In genomic region chr18:79355433-79356335, GRCh38 we compare ENCODE assay signal across 15 cellular contexts. TPM values are rescaled to one million over a fixed set of nuclear protein-coding genes. Genes with fewer than 3 reads are reported as not detected.
DNase-seq lines count a peak whose midpoint lies in the region; ATAC-seq, FAIRE-seq and TF ChIP-seq lines count a peak whose summit lies in the region.
"Had no signal": no experiment of that assay in that cellular context is flagged by ENCODE, and none has a peak within 500 bp of the region (broad histone marks: within the 10 kb centered on the region; RNA-seq: fewer than 3 reads in every experiment).

No MANE protein-coding gene starts in this region.

- dilution Hi-C loops in mammary epithelial cell (cut with HindIII; ENCODE audit: low sequenced_read_pairs) = no loop called here

- no peak overlapping the region for H2AFZ ChIP-seq in MM.1S (ENCODE audit: low read length)
- H2AFZ ChIP-seq in mammary epithelial cell (ENCODE audit: low read depth, low read length) = no peak overlapping the region

- no peaks in the 10 kb centered on the region for H3K4me1 ChIP-seq in MM.1S (ENCODE audit: low read length)
- H3K4me1 ChIP-seq in mammary epithelial cell (ENCODE audit: insufficient read depth, low read length) = no peaks in the 10 kb centered on the region

- no peak overlapping the region for H3K4me3 Mint-ChIP-seq in activated CD8-positive, alpha-beta memory T cell treated with anti-CD3 and anti-CD28 coated beads, Interleukin-2, amount 10 ng/mL, durations not matched to agents 7 days and 5 days

- no peaks in the 10 kb centered on the region for H3K9me3 Mint-ChIP-seq in activated CD8-positive, alpha-beta memory T cell treated with anti-CD3 and anti-CD28 coated beads, Interleukin-2, amount 10 ng/mL, durations not matched to agents 7 days and 5 days (ENCODE audit: low read depth)
- H3K9me3 Mint-ChIP-seq: naive B cell had no signal

- H3F3A ChIP-seq in MM.1S (ENCODE audit: insufficient read depth, low read length) = no peaks in the 10 kb centered on the region

- no peak for TF ChIP-seq POLR2A in GM12892 (IDR thresholded peaks at IDR 0.05; ENCODE audit: low read depth, low read length)

- TF ChIP-seq CTCF in MM.1S (IDR thresholded peaks at IDR 0.05; ENCODE audit: low read length) = no peak
- no peak for TF ChIP-seq CTCF in mammary epithelial cell (conservative IDR thresholded peaks at IDR 0.05 in 1 of 2, IDR thresholded peaks at IDR 0.05 in 1 of 2; ENCODE audit: extremely low read depth in 1 of 2, insufficient read depth in 1 of 2, low read depth in 1 of 2, low read length in 2 of 2)

- no peak overlapping the region for H3K9ac ChIP-seq in MM.1S (ENCODE audit: low read length)
- no peak overlapping the region for H3K9ac ChIP-seq in mammary epithelial cell (ENCODE audit: insufficient read depth, low read length)

- CTCF ChIA-PET in activated CD8-positive, alpha-beta memory T cell treated with anti-CD3 and anti-CD28 coated beads, Interleukin-2, amount 10 ng/mL, durations not matched to agents 7 days and 5 days (lab: Charles Lee) = no interaction called here
- CTCF ChIA-PET in mammary epithelial cell (lab: Charles Lee; ENCODE audit: low non-redundant PET) = no interaction called here

- in situ Hi-C loops in mammary epithelial cell (cut with MboI; ENCODE audit: low sequenced_read_pairs in 2 of 2) = no loop called here

- no peaks in the 10 kb centered on the region for H3K27me3 Mint-ChIP-seq in activated CD8-positive, alpha-beta memory T cell treated with anti-CD3 and anti-CD28 coated beads, Interleukin-2, amount 10 ng/mL, durations not matched to agents 7 days and 5 days
- H3K27me3 Mint-ChIP-seq: naive B cell had no signal

- no peak for ATAC-seq in activated CD8-positive, alpha-beta memory T cell treated with anti-CD3 and anti-CD28 coated beads, Interleukin-2, amount 10 ng/mL, durations not matched to agents 7 days and 5 days
- peak; percentile 33 for ATAC-seq in HG02678 (IDR thresholded peaks at IDR 0.05; ENCODE audit: unreplicated experiment)
- peak; percentile 39 for ATAC-seq in HG03457 (IDR thresholded peaks at IDR 0.05; ENCODE audit: unreplicated experiment)

- peak; percentile 17 for DNase-seq in activated CD8-positive, alpha-beta memory T cell treated with anti-CD3 and anti-CD28 coated beads for 24 hours
- no peak for DNase-seq in activated CD8-positive, alpha-beta memory T cell treated with anti-CD3 and anti-CD28 coated beads, Interleukin-2, amount 10 ng/mL, durations not matched to agents 7 days and 5 days
- no peak for DNase-seq in activated T-cell treated with anti-CD3 and anti-CD28 coated beads, Interleukin-2, amount 50 U/mL, for 48 hours
- no peak for DNase-seq in MM.1S
- DNase-seq in GM12892 (ENCODE audit: insufficient read length) = no peak
- no peak for DNase-seq in mammary epithelial cell
- DNase-seq: activated CD4-positive, alpha-beta T cell treated with anti-CD3 and anti-CD28 coated beads for 1 hour; activated gamma-delta T cell; cerebellar nuclear complex; naive B cell; NCI-H345; SHP77; stimulated activated CD4-positive, alpha-beta T cell treated with anti-CD3 and anti-CD28 coated beads, Interleukin-12 subunit alpha, Interleukin-12 subunit beta, amount 100 ng/mL, for 4 hours had no signal

- no peaks in the 10 kb centered on the region for H3K9me2 ChIP-seq in MM.1S (replicated peaks; ENCODE audit: insufficient read depth, low read length)

- H3K27ac ChIP-seq in MM.1S (ENCODE audit: low read length) (no peak overlapping the region), mammary epithelial cell (ENCODE audit: insufficient read depth, low read depth, low read length) (no peak overlapping the region)

- BruUV-seq in mammary epithelial cell (replicated peaks; lab: Mats Ljungman, UMichigan) = no TSS peak

- no peaks in the 10 kb centered on the region for H3K9me3 ChIP-seq in MM.1S (replicated peaks; ENCODE audit: insufficient read depth, low read length)
- H3K9me3 ChIP-seq in mammary epithelial cell (replicated peaks; ENCODE audit: insufficient read depth, low read length) = no peaks in the 10 kb centered on the region

- H3K36me3 Mint-ChIP-seq in activated CD8-positive, alpha-beta memory T cell treated with anti-CD3 and anti-CD28 coated beads, Interleukin-2, amount 10 ng/mL, durations not matched to agents 7 days and 5 days = no peaks in the 10 kb centered on the region

- no peak overlapping the region for H3K27ac Mint-ChIP-seq in activated CD8-positive, alpha-beta memory T cell treated with anti-CD3 and anti-CD28 coated beads, Interleukin-2, amount 10 ng/mL, durations not matched to agents 7 days and 5 days

- no peak overlapping the region for H3K4me3 ChIP-seq in MM.1S (ENCODE audit: low read length)
- H3K4me3 ChIP-seq in mammary epithelial cell (replicated peaks in 1 of 3; ENCODE audit: insufficient read depth in 1 of 3, low read depth in 2 of 3, low read length in 3 of 3) = no peak overlapping the region

- H3K4me2 ChIP-seq in MM.1S (ENCODE audit: low read depth, low read length) (no peak overlapping the region), mammary epithelial cell (ENCODE audit: insufficient read depth, low read depth, low read length) (no peak overlapping the region)

- FAIRE-seq in GM12892 (lab: Jason Lieb, UNC) = no peak

- H3K36me3 ChIP-seq in MM.1S (replicated peaks; ENCODE audit: insufficient read depth, low read length) (no peaks in the 10 kb centered on the region), mammary epithelial cell (ENCODE audit: insufficient read depth, low read length) (peaks cover under 1% of the 10 kb centered on the region)

- intact Hi-C loops in mammary epithelial cell (cut with micrococcal nuclease) = no loop called here

- H4K20me1 ChIP-seq in MM.1S (ENCODE audit: insufficient read depth, low read length) (no peaks in the 10 kb centered on the region), mammary epithelial cell (ENCODE audit: insufficient read depth, low read length) (no peaks in the 10 kb centered on the region)

- 91% methylated on average over 22 of the region's 26 CpGs for WGBS in mammary epithelial cell (ENCODE audit: low coverage, missing lambda C conversion rate)

- H3K4me1 Mint-ChIP-seq in activated CD8-positive, alpha-beta memory T cell treated with anti-CD3 and anti-CD28 coated beads, Interleukin-2, amount 10 ng/mL, durations not matched to agents 7 days and 5 days = no peaks in the 10 kb centered on the region

- H3K27me3 ChIP-seq in MM.1S (replicated peaks; ENCODE audit: insufficient read depth, low read length) (no peaks in the 10 kb centered on the region), mammary epithelial cell (ENCODE audit: insufficient read depth, low read length) (no peaks in the 10 kb centered on the region)

- H3K79me2 ChIP-seq in MM.1S (ENCODE audit: low read length) (no peaks in the 10 kb centered on the region), mammary epithelial cell (ENCODE audit: insufficient read depth, low read length) (no peaks in the 10 kb centered on the region)

RNA-seq across cellular contexts. Expression of gene NFATC1, which starts 40.0 kb away (rescaled TPM):
- total RNA-seq in activated CD8-positive, alpha-beta memory T cell treated with anti-CD3 and anti-CD28 coated beads, Interleukin-2, amount 10 ng/mL, durations not matched to agents 7 days and 5 days = 10 to 100 TPM; 25.7 to 27.8 TPM
- 13.0 TPM for polyA plus RNA-seq in GM12892 (2012; ENCODE audit: missing spikeins)
- 1 to 10 TPM; 2.7 to 3.4 TPM for total RNA-seq in mammary epithelial cell
- 0.60 TPM for polyA plus RNA-seq in mammary epithelial cell
- 2.3 TPM for polyA minus RNA-seq in mammary epithelial cell

Comparison
In these comparisons a context has a peak if more than half of its experiments do, and no peak if none do; other contexts are left out.
1. RNA of gene NFATC1, which starts 40.0 kb away (total RNA-seq): 25.7 to 27.8 TPM in activated CD8-positive, alpha-beta memory T cell treated with anti-CD3 and anti-CD28 coated beads, Interleukin-2, amount 10 ng/mL, durations not matched to agents 7 days and 5 days; 2.7 to 3.4 TPM in mammary epithelial cell; every median in the first group is over 4 times any median in the second.